Comparison of ENCODE assay signal across 12 cellular contexts in the genomic region with DNA sequence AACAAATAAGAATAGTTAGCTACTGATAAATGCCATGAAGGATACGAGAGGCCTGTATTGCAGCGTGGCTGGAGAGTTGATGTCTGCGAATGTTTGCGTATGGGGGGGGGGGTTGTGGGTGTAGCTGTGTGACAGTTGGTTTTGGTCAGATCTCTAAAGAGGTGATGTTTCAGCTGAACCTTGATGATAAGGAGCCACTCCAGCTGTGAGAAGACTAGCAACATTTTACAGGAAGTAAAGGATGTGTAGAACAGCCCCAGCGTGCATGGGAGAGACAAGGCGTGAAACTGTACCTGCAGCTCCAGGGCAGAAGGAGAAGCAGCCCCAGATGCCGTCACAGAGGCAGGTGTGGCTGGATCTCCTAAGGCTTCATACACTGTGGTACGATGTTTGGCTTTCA.
DNase-seq lines count a peak whose midpoint lies in the region; ATAC-seq and TF ChIP-seq lines count a peak whose summit lies in the region.
"Had no signal": no experiment of that assay in that cellular context is flagged by ENCODE, and none has a peak within 500 bp of the region (broad histone marks: within the 10 kb centered on the region; RNA-seq: fewer than 3 reads in every experiment).

No MANE protein-coding gene starts in this region.

- peak; percentile 23 for DNase-seq in DMS153 (lab: John Stamatoyannopoulos, UW)
- DNase-seq in Jurkat, Clone E6-1 (ENCODE audit: low read depth, low spot score) = peak; percentile 92
- peak; percentile 64 for DNase-seq in NCI-H2029 treated with DMSO at 0.1 percent for 48 hours (lab: John Stamatoyannopoulos, UW)
- DNase-seq in mucosa of descending colon = no peak
- no peak for DNase-seq in H4 (ENCODE audit: low spot score)
- DNase-seq in spleen = no peak
- DNase-seq in NCI-H2196 (lab: John Stamatoyannopoulos, UW; ENCODE audit: unreplicated experiment) = no peak
- DNase-seq: C1 segment of cervical spinal cord; CD4-positive, alpha-beta T cell; GM23248; H7 had no signal

- 82 to 88% (median 83%) methylated on average over 8 of the region's 8 CpGs for WGBS in spleen, 5 donors

- no peaks in the 10 kb centered on the region for H3K27me3 ChIP-seq in spleen (replicated peaks in 1 of 7)

- H3K4me1 ChIP-seq in mucosa of descending colon (ENCODE audit: low read depth) = no peaks in the 10 kb centered on the region
- H3K4me1 ChIP-seq in spleen = no peaks in the 10 kb centered on the region

- no peak for TF ChIP-seq POLR2A in spleen (IDR thresholded peaks at IDR 0.05)

- no peak for TF ChIP-seq CTCF in mucosa of descending colon (IDR thresholded peaks at IDR 0.05)
- TF ChIP-seq CTCF in spleen (IDR thresholded peaks at IDR 0.05 in 8 of 11, conservative IDR thresholded peaks at IDR 0.05 in 3 of 11) = no peak

- peak; percentile 59 for ATAC-seq in mucosa of descending colon
- ATAC-seq: GM12878 had no signal

- H3K36me3 ChIP-seq in mucosa of descending colon (ENCODE audit: low read depth) = no peaks in the 10 kb centered on the region
- no peaks in the 10 kb centered on the region for H3K36me3 ChIP-seq in spleen

- H3K27ac ChIP-seq in spleen = no peak overlapping the region
- H3K27ac ChIP-seq: GM23248 had no signal

- no peak overlapping the region for H3K4me3 ChIP-seq in Jurkat, Clone E6-1 (ENCODE audit: low read length)
- H3K4me3 ChIP-seq in mucosa of descending colon (no peak overlapping the region), spleen (no peak overlapping the region)
- H3K4me3 ChIP-seq: GM12878, GM23248 had no signal

- H3K9me3 ChIP-seq in mucosa of descending colon (no peaks in the 10 kb centered on the region), spleen (peaks cover 0 to 9% (median 0%) of the 10 kb centered on the region in 8 donors)

- intact Hi-C loops in mucosa of descending colon (cut with DNase I, micrococcal nuclease) = no loop called here
- intact Hi-C loops in spleen (cut with DNase I; ENCODE audit: low total_unique reads) = no loop called here

Comparison
In these comparisons a context has a peak if more than half of its experiments do, and no peak if none do; other contexts are left out.
1. DNase-seq: peak in DMS153 (single experiment), Jurkat, Clone E6-1 (single experiment) and NCI-H2029 treated with DMSO at 0.1 percent for 48 hours (single experiment); none in mucosa of descending colon (0 of 3), H4 (single experiment), spleen (single experiment) and NCI-H2196 (single experiment).